1 cellular context compared by ENCODE assay signal in genomic region chr17:80652751-80653330, GRCh38.
TF ChIP-seq lines count a peak whose summit lies in the region.

No MANE protein-coding gene starts in this region.

TF ChIP-seq in IMR-90, 13 proteins besides CTCF, POLR2A, EP300 and RAD21:
- TF ChIP-seq MXI1 (IDR thresholded peaks at IDR 0.05; ENCODE audit: borderline replicate concordance, low read depth, low read length) (no peak), ELK1 (IDR thresholded peaks at IDR 0.05; ENCODE audit: borderline replicate concordance, low read depth, low read length) (no peak), MAFK (IDR thresholded peaks at IDR 0.05; ENCODE audit: low read depth, low read length) (no peak), RCOR1 (IDR thresholded peaks at IDR 0.05; ENCODE audit: insufficient replicate concordance, low read length) (no peak), NFE2L2 (IDR thresholded peaks at IDR 0.05; ENCODE audit: low read depth, low read length) (no peak), BHLHE40 (IDR thresholded peaks at IDR 0.05; ENCODE audit: low read depth, low read length) (no peak), CEBPB (IDR thresholded peaks at IDR 0.05; ENCODE audit: low read depth, low read length) (no peak), SMC3 (IDR thresholded peaks at IDR 0.05; ENCODE audit: low read depth, low read length) (no peak), RFX5 (IDR thresholded peaks at IDR 0.05; ENCODE audit: low read depth, low read length) (no peak; the same call in 1 of the 2 replicates), FOS (IDR thresholded peaks at IDR 0.05; ENCODE audit: low read depth, low read length) (no peak), USF2 (IDR thresholded peaks at IDR 0.05; ENCODE audit: low read depth, low read length) (no peak), CHD1 (IDR thresholded peaks at IDR 0.05; ENCODE audit: low read depth, low read length) (no peak), MAZ (IDR thresholded peaks at IDR 0.05; ENCODE audit: borderline replicate concordance, low read depth, low read length) (no peak)
TF ChIP-seq in IMR-90: peak in this region for 0.
